1 cellular context compared by ENCODE assay signal in the genomic region with DNA sequence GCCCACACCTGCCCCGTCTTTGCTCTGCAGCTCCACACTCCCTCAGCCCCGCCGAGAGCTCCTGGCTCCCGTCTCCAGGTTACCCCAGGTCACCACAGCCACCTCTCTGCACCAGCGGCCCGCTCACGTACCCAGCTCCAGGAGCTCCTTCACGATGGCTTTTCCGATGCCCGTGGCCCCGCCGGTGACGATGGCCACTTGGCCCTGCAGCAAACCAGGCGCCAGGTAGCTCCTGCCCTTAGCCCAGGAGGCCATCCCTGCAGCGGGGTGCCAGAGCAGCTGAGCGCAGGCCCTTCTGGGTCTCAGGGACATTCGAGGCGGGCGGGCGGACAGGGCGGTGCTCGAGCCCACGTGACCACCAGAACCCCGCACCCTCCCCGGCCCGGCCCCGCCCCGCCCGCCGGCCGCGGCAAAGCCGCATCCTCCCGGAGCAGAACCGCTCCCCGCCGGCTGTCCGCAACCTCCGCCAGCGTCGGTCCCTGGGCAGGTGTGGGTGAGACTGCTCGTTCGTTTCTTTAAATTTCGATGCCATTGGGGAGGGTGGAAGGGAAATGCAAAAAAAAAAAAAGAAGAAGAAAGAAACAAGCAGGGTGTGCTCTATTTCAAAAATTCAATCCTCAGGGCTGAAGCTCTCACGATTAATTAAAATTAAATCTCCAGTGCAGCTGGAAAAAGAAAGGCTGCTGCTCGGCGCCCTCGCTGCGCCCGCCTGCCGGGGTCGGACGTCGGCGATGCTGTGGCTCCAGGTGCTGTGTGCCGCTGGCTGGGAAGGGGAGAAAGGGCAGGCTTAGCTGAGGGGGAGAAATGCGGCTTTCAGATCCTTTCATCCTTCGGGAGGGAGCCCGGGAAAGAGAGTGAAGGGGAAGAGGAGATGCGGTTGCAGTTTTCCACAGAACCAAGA.
TF ChIP-seq lines count a peak whose summit lies in the region.

A gene (minus strand): TSS at position 323 of the 901 bp plus-strand sequence. CDS start 68 bp downstream, at position 255.
A gene with protein sequence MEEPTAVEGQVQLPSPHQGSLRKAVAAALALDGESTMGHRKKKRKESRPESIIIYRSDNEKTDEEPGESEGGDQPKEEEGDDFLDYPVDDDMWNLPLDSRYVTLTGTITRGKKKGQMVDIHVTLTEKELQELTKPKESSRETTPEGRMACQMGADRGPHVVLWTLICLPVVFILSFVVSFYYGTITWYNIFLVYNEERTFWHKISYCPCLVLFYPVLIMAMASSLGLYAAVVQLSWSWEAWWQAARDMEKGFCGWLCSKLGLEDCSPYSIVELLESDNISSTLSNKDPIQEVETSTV (plus strand): TSS at position 433 of the 901 bp plus-strand sequence. CDS start 14,045 bp downstream, outside the sequence.

TF ChIP-seq in Ishikawa, 13 proteins besides CTCF, POLR2A, EP300 and RAD21 (continued from another document):
- TF ChIP-seq, protein P1, sequence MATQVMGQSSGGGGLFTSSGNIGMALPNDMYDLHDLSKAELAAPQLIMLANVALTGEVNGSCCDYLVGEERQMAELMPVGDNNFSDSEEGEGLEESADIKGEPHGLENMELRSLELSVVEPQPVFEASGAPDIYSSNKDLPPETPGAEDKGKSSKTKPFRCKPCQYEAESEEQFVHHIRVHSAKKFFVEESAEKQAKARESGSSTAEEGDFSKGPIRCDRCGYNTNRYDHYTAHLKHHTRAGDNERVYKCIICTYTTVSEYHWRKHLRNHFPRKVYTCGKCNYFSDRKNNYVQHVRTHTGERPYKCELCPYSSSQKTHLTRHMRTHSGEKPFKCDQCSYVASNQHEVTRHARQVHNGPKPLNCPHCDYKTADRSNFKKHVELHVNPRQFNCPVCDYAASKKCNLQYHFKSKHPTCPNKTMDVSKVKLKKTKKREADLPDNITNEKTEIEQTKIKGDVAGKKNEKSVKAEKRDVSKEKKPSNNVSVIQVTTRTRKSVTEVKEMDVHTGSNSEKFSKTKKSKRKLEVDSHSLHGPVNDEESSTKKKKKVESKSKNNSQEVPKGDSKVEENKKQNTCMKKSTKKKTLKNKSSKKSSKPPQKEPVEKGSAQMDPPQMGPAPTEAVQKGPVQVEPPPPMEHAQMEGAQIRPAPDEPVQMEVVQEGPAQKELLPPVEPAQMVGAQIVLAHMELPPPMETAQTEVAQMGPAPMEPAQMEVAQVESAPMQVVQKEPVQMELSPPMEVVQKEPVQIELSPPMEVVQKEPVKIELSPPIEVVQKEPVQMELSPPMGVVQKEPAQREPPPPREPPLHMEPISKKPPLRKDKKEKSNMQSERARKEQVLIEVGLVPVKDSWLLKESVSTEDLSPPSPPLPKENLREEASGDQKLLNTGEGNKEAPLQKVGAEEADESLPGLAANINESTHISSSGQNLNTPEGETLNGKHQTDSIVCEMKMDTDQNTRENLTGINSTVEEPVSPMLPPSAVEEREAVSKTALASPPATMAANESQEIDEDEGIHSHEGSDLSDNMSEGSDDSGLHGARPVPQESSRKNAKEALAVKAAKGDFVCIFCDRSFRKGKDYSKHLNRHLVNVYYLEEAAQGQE (IDR thresholded peaks at IDR 0.05; ENCODE audit: low read depth): no peak
- TF ChIP-seq FOXM1 (IDR thresholded peaks at IDR 0.05; ENCODE audit: borderline replicate concordance, low read depth): no peak
- TF ChIP-seq, protein P2, sequence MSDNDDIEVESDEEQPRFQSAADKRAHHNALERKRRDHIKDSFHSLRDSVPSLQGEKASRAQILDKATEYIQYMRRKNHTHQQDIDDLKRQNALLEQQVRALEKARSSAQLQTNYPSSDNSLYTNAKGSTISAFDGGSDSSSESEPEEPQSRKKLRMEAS (IDR thresholded peaks at IDR 0.05): peak; percentile 74
- TF ChIP-seq TAF1 (IDR thresholded peaks at IDR 0.05; ENCODE audit: low read depth): peak; percentile 48; the same call in 1 of the 2 replicates
